ENCODE assay signal across 8 cellular contexts in genomic region chr1:20484526-20485462, GRCh38. TPM values are rescaled to one million over a fixed set of nuclear protein-coding genes. Genes with fewer than 3 reads are reported as not detected.
DNase-seq lines count a peak whose midpoint lies in the region; ATAC-seq, FAIRE-seq and TF ChIP-seq lines count a peak whose summit lies in the region.

No MANE protein-coding gene starts in this region.

- no peak for FAIRE-seq in RCC 7860 (lab: Jason Lieb, UNC)

- H3K9me3 Mint-ChIP-seq in osteocyte (ENCODE audit: unreplicated experiment) = no peaks in the 10 kb centered on the region

- H3K9ac ChIP-seq in ES-I3 (ENCODE audit: low read depth, low read length) = peak overlapping the region; percentile 83; the same call in 1 of the 2 replicates

- H3K4me1 ChIP-seq in ES-I3 (ENCODE audit: insufficient read depth, low read length) (peaks cover 41% of the 10 kb centered on the region), SJSA1 (replicated peaks) (peaks cover 46% of the 10 kb centered on the region)

- peak overlapping the region; percentile 91 for H3K4me3 Mint-ChIP-seq in osteocyte (ENCODE audit: unreplicated experiment)

- no peak for TF ChIP-seq CTCF in osteocyte (IDR thresholded peaks at IDR 0.05)

- ATAC-seq in GM21447 (IDR thresholded peaks at IDR 0.05; ENCODE audit: unreplicated experiment) (no peak), HG02938 (IDR thresholded peaks at IDR 0.05; ENCODE audit: unreplicated experiment) (no peak)

- H3K27me3 Mint-ChIP-seq in osteocyte (ENCODE audit: unreplicated experiment) = peaks cover 11% of the 10 kb centered on the region

- peak overlapping the region; percentile 68 for H3K4me3 ChIP-seq in SJSA1

- H3K36me3 ChIP-seq in ES-I3 (ENCODE audit: insufficient read depth, low read length) = no peaks in the 10 kb centered on the region
- H3K36me3 ChIP-seq in SJSA1 = peaks cover 17% of the 10 kb centered on the region

- H3K27me3 ChIP-seq in SJSA1 (replicated peaks) = no peaks in the 10 kb centered on the region; the same call in 1 of the 2 replicates

- no peaks in the 10 kb centered on the region for H3K9me3 ChIP-seq in ES-I3 (ENCODE audit: control insufficient read depth, insufficient read depth, low read length)
- H3K9me3 ChIP-seq in SJSA1 (replicated peaks) = no peaks in the 10 kb centered on the region

- H3K4me1 Mint-ChIP-seq in osteocyte (ENCODE audit: unreplicated experiment) = peaks cover 29% of the 10 kb centered on the region

- peak overlapping the region; percentile 8 for H3K27ac ChIP-seq in SJSA1

- DNase-seq in SJSA1 (ENCODE audit: low read depth in 1 of 2, low spot score in 2 of 2) (peak in 1 of 2 experiments; percentile 31), fibroblast of peridontal ligament (ENCODE audit: extremely low read depth) (peak; percentile 34), osteocyte (ENCODE audit: extremely low spot score, unreplicated experiment) (no peak), RCC 7860 (ENCODE audit: low spot score) (no peak), iPS-NIHi7 (ENCODE audit: extremely low spot score) (no peak)

- H3K27ac Mint-ChIP-seq in osteocyte (ENCODE audit: unreplicated experiment) = peak overlapping the region; percentile 41

- no peaks in the 10 kb centered on the region for H3K36me3 Mint-ChIP-seq in osteocyte (ENCODE audit: unreplicated experiment)

RNA-seq across cellular contexts. Expression of gene CAMK2N1, which starts 1.2 kb away (rescaled TPM):
- 33.8 and 37.1 TPM in 2 replicates for total RNA-seq in SJSA1 (2014; rRNA removed; shearing (Covaris generic))
- total RNA-seq in osteocyte = 26.8 and 30.0 TPM in 2 replicates

RNA-seq across cellular contexts. Expression of gene MUL1, which starts 23.2 kb away (rescaled TPM):
- total RNA-seq in SJSA1 (2014; rRNA removed; shearing (Covaris generic)) = 25.4 and 42.2 TPM in 2 replicates
- 42.9 and 45.5 TPM in 2 replicates for total RNA-seq in osteocyte
